In the genomic region with DNA sequence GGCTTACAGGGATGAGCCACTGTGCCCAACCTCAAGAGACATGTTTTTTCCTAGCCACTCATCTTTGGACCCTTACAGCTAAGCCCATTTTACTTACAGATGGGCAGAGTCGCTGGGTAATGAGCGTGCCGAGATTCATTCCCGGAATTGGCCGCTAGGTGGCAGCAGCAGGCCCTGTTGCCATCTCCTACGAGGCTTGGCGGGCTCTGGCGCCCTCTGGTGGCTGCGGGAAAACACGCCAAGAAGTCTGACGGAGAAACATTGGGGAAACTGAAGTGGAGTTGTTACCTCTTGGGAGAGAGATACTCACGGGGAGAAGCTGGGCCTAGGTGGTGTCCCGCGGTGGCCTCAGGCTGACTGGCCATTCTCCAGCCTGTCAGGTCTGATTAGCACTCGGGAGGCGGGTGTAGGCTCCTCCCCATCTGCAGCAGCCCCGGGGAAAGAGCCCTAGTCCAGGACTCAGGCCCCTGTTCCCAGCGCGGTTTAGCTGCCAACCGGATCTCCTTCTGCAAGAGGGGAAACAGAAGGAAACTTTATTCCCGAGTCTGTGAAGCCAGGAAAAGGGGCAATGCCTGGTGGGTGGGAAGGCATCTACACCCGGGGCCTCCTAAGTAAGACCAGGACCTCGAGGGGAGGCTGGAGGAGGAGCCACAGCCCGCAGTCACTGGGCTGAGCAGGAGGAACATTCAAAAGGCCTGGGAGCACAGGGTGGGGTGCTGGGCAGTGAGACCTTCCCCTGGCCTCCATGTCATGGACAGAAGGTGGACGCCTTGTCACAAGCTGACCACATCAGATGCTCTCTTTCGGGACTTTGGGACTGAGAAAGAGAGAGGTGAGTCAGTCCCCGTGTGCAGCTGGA, we compare ENCODE assay signal across 1 cellular context.
TF ChIP-seq lines count a peak whose summit lies in the region.

No MANE protein-coding gene starts in this region.

TF ChIP-seq in HepG2, 621 proteins besides CTCF, POLR2A, EP300 and RAD21 (continued from another document and continues in another):
- TF ChIP-seq, protein P1, sequence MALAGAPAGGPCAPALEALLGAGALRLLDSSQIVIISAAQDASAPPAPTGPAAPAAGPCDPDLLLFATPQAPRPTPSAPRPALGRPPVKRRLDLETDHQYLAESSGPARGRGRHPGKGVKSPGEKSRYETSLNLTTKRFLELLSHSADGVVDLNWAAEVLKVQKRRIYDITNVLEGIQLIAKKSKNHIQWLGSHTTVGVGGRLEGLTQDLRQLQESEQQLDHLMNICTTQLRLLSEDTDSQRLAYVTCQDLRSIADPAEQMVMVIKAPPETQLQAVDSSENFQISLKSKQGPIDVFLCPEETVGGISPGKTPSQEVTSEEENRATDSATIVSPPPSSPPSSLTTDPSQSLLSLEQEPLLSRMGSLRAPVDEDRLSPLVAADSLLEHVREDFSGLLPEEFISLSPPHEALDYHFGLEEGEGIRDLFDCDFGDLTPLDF (CRISPR knock-in tag; IDR thresholded peaks at IDR 0.05): no peak
- TF ChIP-seq CREM (IDR thresholded peaks at IDR 0.05) (peak; percentile 38; the same call in 1 of the 2 replicates), CREM (CRISPR knock-in tag; IDR thresholded peaks at IDR 0.05) (no peak), FOSL2 (CRISPR knock-in tag; IDR thresholded peaks at IDR 0.05) (peak; percentile 65), CBX5 (CRISPR knock-in tag; IDR thresholded peaks at IDR 0.05; ENCODE audit: borderline replicate concordance) (peak; percentile 81; the same call in 1 of the 2 replicates), CREB1 (IDR thresholded peaks at IDR 0.05) (peak; percentile 41; the same call in 1 of the 2 replicates), CREB1 (CRISPR knock-in tag; IDR thresholded peaks at IDR 0.05) (no peak), LCORL (IDR thresholded peaks at IDR 0.05) (no peak), LCORL (CRISPR knock-in tag; IDR thresholded peaks at IDR 0.05) (peak; percentile 77), AGO2 (optimal IDR thresholded peaks at IDR 0.05; ENCODE audit: low read depth, low read length) (peak; percentile 20), ZFX (CRISPR knock-in tag; IDR thresholded peaks at IDR 0.05; ENCODE audit: low read depth) (peak; percentile 52), ZNF556 (CRISPR knock-in tag; IDR thresholded peaks at IDR 0.05; ENCODE audit: borderline replicate concordance) (peak; percentile 92), ZNF143 (CRISPR knock-in tag; IDR thresholded peaks at IDR 0.05) (peak; percentile 37; the same call in 1 of the 2 replicates), ZNF34 (CRISPR knock-in tag; IDR thresholded peaks at IDR 0.05; ENCODE audit: borderline replicate concordance) (0 out of 2 replicates have a peak, but pooled peaks have one; percentile 48), KDM5B (CRISPR knock-in tag; IDR thresholded peaks at IDR 0.05; ENCODE audit: borderline replicate concordance) (no peak; the same call in 1 of the 2 replicates), BORCS8-MEF2B (CRISPR knock-in tag; IDR thresholded peaks at IDR 0.05) (peak; percentile 70), ETV6 (CRISPR knock-in tag; conservative IDR thresholded peaks at IDR 0.05) (no peak), THAP9 (CRISPR knock-in tag; IDR thresholded peaks at IDR 0.05; ENCODE audit: borderline replicate concordance) (peak; percentile 60; the same call in 1 of the 2 replicates), PLRG1 (conservative IDR thresholded peaks at IDR 0.05) (no peak), CBFB (CRISPR knock-in tag; IDR thresholded peaks at IDR 0.05) (peak; percentile 45; the same call in 1 of the 2 replicates), SMC3 (IDR thresholded peaks at IDR 0.05; ENCODE audit: low read length) (peak; percentile 90), HDAC2 (CRISPR knock-in tag; IDR thresholded peaks at IDR 0.05) (peak; percentile 73; the same call in 1 of the 2 replicates), TBX2 (CRISPR knock-in tag; IDR thresholded peaks at IDR 0.05; ENCODE audit: borderline replicate concordance) (peak; percentile 51; the same call in 1 of the 2 replicates), ZNF274 (CRISPR knock-in tag; IDR thresholded peaks at IDR 0.05) (0 out of 2 replicates have a peak, but pooled peaks have one; percentile 20), HOXD1 (CRISPR knock-in tag; IDR thresholded peaks at IDR 0.05) (peak; percentile 43; the same call in 1 of the 2 replicates), NRL (CRISPR knock-in tag; IDR thresholded peaks at IDR 0.05; ENCODE audit: borderline replicate concordance) (peak; percentile 67; the same call in 1 of the 2 replicates), KDM3A (CRISPR knock-in tag; IDR thresholded peaks at IDR 0.05; ENCODE audit: low read depth) (peak; percentile 93), ZFP91 (CRISPR knock-in tag; IDR thresholded peaks at IDR 0.05; ENCODE audit: borderline replicate concordance) (peak; percentile 86), BHLHE40 (IDR thresholded peaks at IDR 0.05; ENCODE audit: low read length) (peak; percentile 64; the same call in 1 of the 2 replicates), HMG20B (CRISPR knock-in tag; conservative IDR thresholded peaks at IDR 0.05) (0 out of 2 replicates have a peak, but pooled peaks have one; percentile 44), GATAD1 (CRISPR knock-in tag; IDR thresholded peaks at IDR 0.05) (peak; percentile 62; the same call in 1 of the 2 replicates), ZFY (CRISPR knock-in tag; IDR thresholded peaks at IDR 0.05) (peak; percentile 41)
- TF ChIP-seq, protein P2, sequence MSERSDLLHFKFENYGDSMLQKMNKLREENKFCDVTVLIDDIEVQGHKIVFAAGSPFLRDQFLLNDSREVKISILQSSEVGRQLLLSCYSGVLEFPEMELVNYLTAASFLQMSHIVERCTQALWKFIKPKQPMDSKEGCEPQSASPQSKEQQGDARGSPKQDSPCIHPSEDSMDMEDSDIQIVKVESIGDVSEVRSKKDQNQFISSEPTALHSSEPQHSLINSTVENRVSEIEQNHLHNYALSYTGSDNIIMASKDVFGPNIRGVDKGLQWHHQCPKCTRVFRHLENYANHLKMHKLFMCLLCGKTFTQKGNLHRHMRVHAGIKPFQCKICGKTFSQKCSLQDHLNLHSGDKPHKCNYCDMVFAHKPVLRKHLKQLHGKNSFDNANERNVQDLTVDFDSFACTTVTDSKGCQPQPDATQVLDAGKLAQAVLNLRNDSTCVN (CRISPR knock-in tag; IDR thresholded peaks at IDR 0.05; ENCODE audit: borderline replicate concordance): peak; percentile 70
- TF ChIP-seq, protein P3, sequence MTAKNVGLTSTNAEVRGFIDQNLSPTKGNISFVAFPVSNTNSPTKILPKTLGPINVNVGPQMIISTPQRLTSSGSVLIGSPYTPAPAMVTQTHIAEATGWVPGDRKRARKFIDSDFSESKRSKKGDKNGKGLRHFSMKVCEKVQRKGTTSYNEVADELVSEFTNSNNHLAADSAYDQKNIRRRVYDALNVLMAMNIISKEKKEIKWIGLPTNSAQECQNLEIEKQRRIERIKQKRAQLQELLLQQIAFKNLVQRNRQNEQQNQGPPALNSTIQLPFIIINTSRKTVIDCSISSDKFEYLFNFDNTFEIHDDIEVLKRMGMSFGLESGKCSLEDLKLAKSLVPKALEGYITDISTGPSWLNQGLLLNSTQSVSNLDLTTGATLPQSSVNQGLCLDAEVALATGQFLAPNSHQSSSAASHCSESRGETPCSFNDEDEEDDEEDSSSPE (CRISPR knock-in tag; IDR thresholded peaks at IDR 0.05): peak; percentile 60
- TF ChIP-seq, protein P4, sequence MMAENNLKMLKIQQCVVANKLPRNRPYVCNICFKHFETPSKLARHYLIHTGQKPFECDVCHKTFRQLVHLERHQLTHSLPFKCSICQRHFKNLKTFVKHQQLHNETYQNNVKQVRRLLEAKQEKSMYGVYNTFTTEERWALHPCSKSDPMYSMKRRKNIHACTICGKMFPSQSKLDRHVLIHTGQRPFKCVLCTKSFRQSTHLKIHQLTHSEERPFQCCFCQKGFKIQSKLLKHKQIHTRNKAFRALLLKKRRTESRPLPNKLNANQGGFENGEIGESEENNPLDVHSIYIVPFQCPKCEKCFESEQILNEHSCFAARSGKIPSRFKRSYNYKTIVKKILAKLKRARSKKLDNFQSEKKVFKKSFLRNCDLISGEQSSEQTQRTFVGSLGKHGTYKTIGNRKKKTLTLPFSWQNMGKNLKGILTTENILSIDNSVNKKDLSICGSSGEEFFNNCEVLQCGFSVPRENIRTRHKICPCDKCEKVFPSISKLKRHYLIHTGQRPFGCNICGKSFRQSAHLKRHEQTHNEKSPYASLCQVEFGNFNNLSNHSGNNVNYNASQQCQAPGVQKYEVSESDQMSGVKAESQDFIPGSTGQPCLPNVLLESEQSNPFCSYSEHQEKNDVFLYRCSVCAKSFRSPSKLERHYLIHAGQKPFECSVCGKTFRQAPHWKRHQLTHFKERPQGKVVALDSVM (CRISPR knock-in tag; IDR thresholded peaks at IDR 0.05): peak; percentile 41; the same call in 1 of the 2 replicates
- TF ChIP-seq, protein P5, sequence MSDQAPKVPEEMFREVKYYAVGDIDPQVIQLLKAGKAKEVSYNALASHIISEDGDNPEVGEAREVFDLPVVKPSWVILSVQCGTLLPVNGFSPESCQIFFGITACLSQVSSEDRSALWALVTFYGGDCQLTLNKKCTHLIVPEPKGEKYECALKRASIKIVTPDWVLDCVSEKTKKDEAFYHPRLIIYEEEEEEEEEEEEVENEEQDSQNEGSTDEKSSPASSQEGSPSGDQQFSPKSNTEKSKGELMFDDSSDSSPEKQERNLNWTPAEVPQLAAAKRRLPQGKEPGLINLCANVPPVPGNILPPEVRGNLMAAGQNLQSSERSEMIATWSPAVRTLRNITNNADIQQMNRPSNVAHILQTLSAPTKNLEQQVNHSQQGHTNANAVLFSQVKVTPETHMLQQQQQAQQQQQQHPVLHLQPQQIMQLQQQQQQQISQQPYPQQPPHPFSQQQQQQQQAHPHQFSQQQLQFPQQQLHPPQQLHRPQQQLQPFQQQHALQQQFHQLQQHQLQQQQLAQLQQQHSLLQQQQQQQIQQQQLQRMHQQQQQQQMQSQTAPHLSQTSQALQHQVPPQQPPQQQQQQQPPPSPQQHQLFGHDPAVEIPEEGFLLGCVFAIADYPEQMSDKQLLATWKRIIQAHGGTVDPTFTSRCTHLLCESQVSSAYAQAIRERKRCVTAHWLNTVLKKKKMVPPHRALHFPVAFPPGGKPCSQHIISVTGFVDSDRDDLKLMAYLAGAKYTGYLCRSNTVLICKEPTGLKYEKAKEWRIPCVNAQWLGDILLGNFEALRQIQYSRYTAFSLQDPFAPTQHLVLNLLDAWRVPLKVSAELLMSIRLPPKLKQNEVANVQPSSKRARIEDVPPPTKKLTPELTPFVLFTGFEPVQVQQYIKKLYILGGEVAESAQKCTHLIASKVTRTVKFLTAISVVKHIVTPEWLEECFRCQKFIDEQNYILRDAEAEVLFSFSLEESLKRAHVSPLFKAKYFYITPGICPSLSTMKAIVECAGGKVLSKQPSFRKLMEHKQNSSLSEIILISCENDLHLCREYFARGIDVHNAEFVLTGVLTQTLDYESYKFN (CRISPR knock-in tag; conservative IDR thresholded peaks at IDR 0.05): peak; percentile 49
- TF ChIP-seq, protein P6, sequence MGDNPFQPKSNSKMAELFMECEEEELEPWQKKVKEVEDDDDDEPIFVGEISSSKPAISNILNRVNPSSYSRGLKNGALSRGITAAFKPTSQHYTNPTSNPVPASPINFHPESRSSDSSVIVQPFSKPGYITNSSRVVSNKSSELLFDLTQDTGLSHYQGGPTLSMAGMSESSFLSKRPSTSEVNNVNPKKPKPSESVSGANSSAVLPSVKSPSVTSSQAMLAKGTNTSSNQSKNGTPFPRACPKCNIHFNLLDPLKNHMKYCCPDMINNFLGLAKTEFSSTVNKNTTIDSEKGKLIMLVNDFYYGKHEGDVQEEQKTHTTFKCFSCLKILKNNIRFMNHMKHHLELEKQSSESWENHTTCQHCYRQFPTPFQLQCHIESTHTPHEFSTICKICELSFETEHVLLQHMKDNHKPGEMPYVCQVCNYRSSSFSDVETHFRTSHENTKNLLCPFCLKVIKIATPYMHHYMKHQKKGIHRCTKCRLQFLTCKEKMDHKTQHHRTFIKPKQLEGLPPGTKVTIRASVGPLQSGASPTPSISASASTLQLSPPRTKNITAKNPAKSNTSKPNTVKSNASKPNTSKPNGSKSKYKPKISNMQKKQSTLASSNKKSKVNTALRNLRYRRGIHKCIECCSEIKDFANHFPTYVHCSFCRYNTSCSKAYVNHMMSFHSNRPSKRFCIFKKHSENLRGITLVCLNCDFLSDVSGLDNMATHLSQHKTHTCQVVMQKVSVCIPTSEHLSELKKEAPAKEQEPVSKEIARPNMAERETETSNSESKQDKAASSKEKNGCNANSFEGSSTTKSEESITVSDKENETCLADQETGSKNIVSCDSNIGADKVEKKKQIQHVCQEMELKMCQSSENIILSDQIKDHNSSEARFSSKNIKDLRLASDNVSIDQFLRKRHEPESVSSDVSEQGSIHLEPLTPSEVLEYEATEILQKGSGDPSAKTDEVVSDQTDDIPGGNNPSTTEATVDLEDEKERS (CRISPR knock-in tag; IDR thresholded peaks at IDR 0.05): peak; percentile 46; the same call in 1 of the 2 replicates
- TF ChIP-seq, protein P7, sequence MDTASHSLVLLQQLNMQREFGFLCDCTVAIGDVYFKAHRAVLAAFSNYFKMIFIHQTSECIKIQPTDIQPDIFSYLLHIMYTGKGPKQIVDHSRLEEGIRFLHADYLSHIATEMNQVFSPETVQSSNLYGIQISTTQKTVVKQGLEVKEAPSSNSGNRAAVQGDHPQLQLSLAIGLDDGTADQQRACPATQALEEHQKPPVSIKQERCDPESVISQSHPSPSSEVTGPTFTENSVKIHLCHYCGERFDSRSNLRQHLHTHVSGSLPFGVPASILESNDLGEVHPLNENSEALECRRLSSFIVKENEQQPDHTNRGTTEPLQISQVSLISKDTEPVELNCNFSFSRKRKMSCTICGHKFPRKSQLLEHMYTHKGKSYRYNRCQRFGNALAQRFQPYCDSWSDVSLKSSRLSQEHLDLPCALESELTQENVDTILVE (CRISPR knock-in tag; IDR thresholded peaks at IDR 0.05): peak; percentile 55; the same call in 1 of the 2 replicates
